ENCODE assay signal across 8 cellular contexts in genomic region chr2:42793314-42794270, GRCh38. TPM values are rescaled to one million over a fixed set of nuclear protein-coding genes. Genes with fewer than 3 reads are reported as not detected.
A peak's percentile ranks its signal among the peaks of the same experiment; 100 is the strongest.
DNase-seq lines count a peak whose midpoint lies in the region; ATAC-seq and TF ChIP-seq lines count a peak whose summit lies in the region.

No MANE protein-coding gene starts in this region.

- H3K27ac ChIP-seq in Peyer's patch (peak overlapping the region; percentile 84 to 92 (median 88)), rectal smooth muscle tissue (ENCODE audit: low read depth, low read length) (no peak overlapping the region)

- TF ChIP-seq CTCF in GM10266 (IDR thresholded peaks at IDR 0.05; ENCODE audit: control insufficient read depth, insufficient read depth, low read depth, missing control alignments) = no peak
- no peak for TF ChIP-seq CTCF in Peyer's patch (IDR thresholded peaks at IDR 0.05)

- H3K36me3 ChIP-seq in Peyer's patch = no peaks in the 10 kb centered on the region
- no peaks in the 10 kb centered on the region for H3K36me3 ChIP-seq in rectal smooth muscle tissue (ENCODE audit: control insufficient read depth, insufficient read depth, low read length)

- no peaks in the 10 kb centered on the region for H3K9me3 ChIP-seq in Peyer's patch

- peak; percentile 35 for ATAC-seq in left ventricle myocardium superior

- peak; percentile 61 for DNase-seq in GM10266 (ENCODE audit: extremely low spot score)
- peak in 2 of 3 donors; percentile 44 to 65 for DNase-seq in Peyer's patch
- DNase-seq in left ventricle myocardium superior = no peak
- no peak for DNase-seq in NCI-H2227 (lab: John Stamatoyannopoulos, UW; ENCODE audit: unreplicated experiment)
- DNase-seq in SKM-1 treated with dmso at 0.1 percent for 144 hours (lab: John Stamatoyannopoulos, UW; ENCODE audit: unreplicated experiment) = no peak
- no peak for DNase-seq in NCI-H1436 treated with DMSO at 0.1 percent for 48 hours (lab: John Stamatoyannopoulos, UW)
- no peak for DNase-seq in Kasumi-1 (lab: John Stamatoyannopoulos, UW)

- H3K4me1 ChIP-seq in Peyer's patch (peaks cover 0 to 8% (median 4%) of the 10 kb centered on the region in 4 donors), rectal smooth muscle tissue (ENCODE audit: control insufficient read depth, insufficient read depth, low read length) (peaks cover 2% of the 10 kb centered on the region)

- TF ChIP-seq POLR2A in Peyer's patch (IDR thresholded peaks at IDR 0.05) = no peak

- H3K27me3 ChIP-seq in Peyer's patch (no peaks in the 10 kb centered on the region), rectal smooth muscle tissue (ENCODE audit: control insufficient read depth, insufficient read depth, low read length) (no peaks in the 10 kb centered on the region)

- peak overlapping the region; percentile 35 for H3K9ac ChIP-seq in rectal smooth muscle tissue (ENCODE audit: low read length)

- intact Hi-C loops in left ventricle myocardium superior (cut with micrococcal nuclease) = no loop called here

- H3K4me3 ChIP-seq in Peyer's patch = peak overlapping the region; percentile 55 to 89 (median 68)
- H3K4me3 ChIP-seq in rectal smooth muscle tissue (ENCODE audit: low read length) = peak overlapping the region; percentile 83

RNA-seq across cellular contexts. Expression of gene HAAO, which starts 1.2 kb away (rescaled TPM):
- total RNA-seq in Peyer's patch = 10 to 100 TPM; 15.7 to 96.9 (median 49.7) TPM
- 1.9 TPM for total RNA-seq in left ventricle myocardium superior

RNA-seq across cellular contexts. Expression of gene OXER1, which starts 29.7 kb away (rescaled TPM):
- total RNA-seq in Peyer's patch (10 to 100 TPM in 2 of 4 donors, 1 to 10 TPM in 2; 8.2 to 25.0 (median 14.5) TPM), left ventricle myocardium superior (0.74 TPM)

Comparison
In these comparisons a context has a peak if more than half of its experiments do, and no peak if none do; other contexts are left out.
1. DNase-seq: peak in GM10266 (single experiment) and Peyer's patch (2 of 3); none in left ventricle myocardium superior (single experiment), NCI-H2227 (single experiment), SKM-1 treated with dmso at 0.1 percent for 144 hours (single experiment), NCI-H1436 treated with DMSO at 0.1 percent for 48 hours (single experiment) and Kasumi-1 (0 of 2).